Comparison of ENCODE assay signal across 24 cellular contexts in genomic region chr4:39712819-39713607, GRCh38. TPM values are rescaled to one million over a fixed set of nuclear protein-coding genes. Genes with fewer than 3 reads are reported as not detected.
DNase-seq lines count a peak whose midpoint lies in the region; ATAC-seq, FAIRE-seq and TF ChIP-seq lines count a peak whose summit lies in the region.
"Had no signal": no experiment of that assay in that cellular context is flagged by ENCODE, and none has a peak within 500 bp of the region (broad histone marks: within the 10 kb centered on the region; RNA-seq: fewer than 3 reads in every experiment).

No MANE protein-coding gene starts in this region.

- peaks cover 34% of the 10 kb centered on the region for H3K4me1 Mint-ChIP-seq in HFFc6 (ENCODE audit: low read depth)
- H3K4me1 Mint-ChIP-seq in naive B cell = peaks cover 16 to 84% (median 52%) of the 10 kb centered on the region in 3 donors

- H3K27me3 ChIP-seq in GM12878 (replicated peaks in 1 of 2; ENCODE audit: control insufficient read depth in 2 of 2, insufficient read depth in 2 of 2, low read length in 1 of 2) = no peaks in the 10 kb centered on the region
- H3K27me3 ChIP-seq: cardiac muscle cell, foreskin keratinocyte, hepatocyte, Peyer's patch had no signal

- BruUV-seq in GM12878 (replicated peaks; lab: Mats Ljungman, UMichigan) = no TSS peak

- RAD21 ChIA-PET in GM12878 (lab: Charles Lee; ENCODE audit: unreplicated experiment) = interaction anchor here (0.6 kb wide), 1 partner anchor 1393 kb away, joined by 3 read pairs; no protein-coding TSS in a partner anchor

- H3K4me1 ChIP-seq in GM12878 (ENCODE audit: control insufficient read depth, insufficient read depth, low read length) = peaks cover 56% of the 10 kb centered on the region
- H3K4me1 ChIP-seq in mucosa of descending colon (ENCODE audit: low read depth) = peaks cover 12% of the 10 kb centered on the region

- H4K20me1 ChIP-seq in GM12878 (ENCODE audit: control insufficient read depth, insufficient read depth) = no peaks in the 10 kb centered on the region

- in situ Hi-C loops in GM12878 (cut with MboI) = no loop called here

- H3K27ac Mint-ChIP-seq in HFFc6 (peak overlapping the region; percentile 60; the same call in 1 of the 2 replicates), naive B cell (peak overlapping the region in 3 of 6 donors; percentile 23 to 90 (median 74))
- H3K27ac Mint-ChIP-seq: stimulated activated naive B cell treated with anti-CD40 and anti-IgM and Interleukin-4, amounts not matched to agents 10 μg/mL and 1 μg/mL and 100 μg/mL, for 72 hours had no signal

- H3K27me3 Mint-ChIP-seq in HFFc6 (ENCODE audit: insufficient read depth) = no peaks in the 10 kb centered on the region
- no peaks in the 10 kb centered on the region for H3K27me3 Mint-ChIP-seq in naive B cell
- H3K27me3 Mint-ChIP-seq: activated CD8-positive, alpha-beta T cell treated with anti-CD3 and anti-CD28 coated beads for 36 hours; stimulated activated naive B cell treated with anti-CD40 and anti-IgM and Interleukin-4, amounts not matched to agents 10 μg/mL and 1 μg/mL and 100 μg/mL, for 72 hours had no signal

- intact Hi-C loops in GM12878 (cut with micrococcal nuclease; ENCODE audit: unreplicated experiment) = no loop called here
- intact Hi-C loops in mucosa of descending colon (cut with DNase I, micrococcal nuclease) = no loop called here

- CTCF ChIA-PET in GM12878 (lab: Yijun Ruan, JAX) = interaction anchor here (0.8 kb wide), 1 partner anchor 19 kb away, joined by 3 read pairs; no protein-coding TSS in a partner anchor

- H3K79me2 ChIP-seq in GM12878 (ENCODE audit: control insufficient read depth, insufficient read depth, low read length) = peaks cover 87% of the 10 kb centered on the region

- H3K9ac ChIP-seq in GM12878 (ENCODE audit: control insufficient read depth, insufficient read depth, low read length) = no peak overlapping the region

- H3K36me3 Mint-ChIP-seq in HFFc6 (ENCODE audit: low read depth) (peaks cover 26% of the 10 kb centered on the region), naive B cell (peaks cover 0 to 7% of the 10 kb centered on the region in 2 donors)

- H2AFZ ChIP-seq in GM12878 (ENCODE audit: control insufficient read depth, low read depth, low read length) = no peak overlapping the region
- H2AFZ ChIP-seq: hepatocyte had no signal

- H3K9me3 ChIP-seq in GM12878 (replicated peaks; ENCODE audit: control insufficient read depth, insufficient read depth, low read length) = no peaks in the 10 kb centered on the region
- H3K9me3 ChIP-seq in mucosa of descending colon = no peaks in the 10 kb centered on the region
- H3K9me3 ChIP-seq: Peyer's patch, psoas muscle had no signal

- TF ChIP-seq POLR2A in GM12878 (IDR thresholded peaks at IDR 0.05; ENCODE audit: low read depth, low read length) = no peak

- no peak for TF ChIP-seq EP300 in GM12878 (IDR thresholded peaks at IDR 0.05; ENCODE audit: borderline replicate concordance in 1 of 2, control insufficient read depth in 1 of 2, low read depth in 2 of 2, low read length in 2 of 2)

- DNase-seq in HFFc6 (no peak), GM12878 (ENCODE audit: low read depth, low spot score) (no peak), naive B cell (no peak), NCI-H526 treated with DMSO at 0.1 percent for 48 hours (lab: John Stamatoyannopoulos, UW) (no peak), mucosa of descending colon (no peak)
- DNase-seq: activated CD8-positive, alpha-beta T cell treated with anti-CD3 and anti-CD28 coated beads for 36 hours; activated naive CD4-positive, alpha-beta T cell treated with Interleukin-2 at 50 U/mL for 16 hours; activated T-cell treated with anti-CD3 and anti-CD28 coated beads, Interleukin-2, amount 50 U/mL, for 1 hour; amniotic stem cell; COR-L47; DMS79; foreskin keratinocyte; NCI-H1417; NK-92 treated with Interleukin-12 subunit alpha and Interleukin-12 subunit beta, amount 100 ng/mL, for 24 hours; Peyer's patch; psoas muscle; stimulated activated CD4-positive, alpha-beta T cell treated with anti-CD3 and anti-CD28 coated beads, Interleukin-2, amount 100 ng/mL, for 48 hours; stimulated activated naive B cell treated with anti-CD40 and anti-IgM and Interleukin-4, amounts not matched to agents 10 μg/mL and 1 μg/mL and 100 μg/mL, for 72 hours had no signal

- H3K27ac ChIP-seq in C4-2B = peak overlapping the region; percentile 23
- H3K27ac ChIP-seq in GM12878 (ENCODE audit: control insufficient read depth, insufficient read depth) = peak overlapping the region; percentile 66
- H3K27ac ChIP-seq: foreskin keratinocyte, hepatocyte, HL-60, Peyer's patch, psoas muscle had no signal

- no peak for TF ChIP-seq RAD21 in GM12878 (IDR thresholded peaks at IDR 0.05; ENCODE audit: insufficient read depth, low read depth, low read length)

- no peaks in the 10 kb centered on the region for H3K9me3 Mint-ChIP-seq in HFFc6
- H3K9me3 Mint-ChIP-seq in naive B cell = no peaks in the 10 kb centered on the region
- H3K9me3 Mint-ChIP-seq: activated CD8-positive, alpha-beta T cell treated with anti-CD3 and anti-CD28 coated beads for 36 hours had no signal

- peak overlapping the region; percentile 92 for H3K4me2 ChIP-seq in GM12878 (ENCODE audit: control insufficient read depth, insufficient read depth)
- H3K4me2 ChIP-seq: hepatocyte had no signal

- POLR2A ChIA-PET in GM12878 (lab: Charles Lee) = interaction anchor here (0.6 to 0.9 kb wide), 3 partner anchors 9 to 257 kb away, joined by 3 to 4 read pairs (median 4); no protein-coding TSS in a partner anchor

- H3K4me3 Mint-ChIP-seq in HFFc6 = no peak overlapping the region
- H3K4me3 Mint-ChIP-seq in naive B cell = peak overlapping the region in 5 of 8 donors; percentile 5 to 87 (median 66)
- H3K4me3 Mint-ChIP-seq: activated CD8-positive, alpha-beta T cell treated with anti-CD3 and anti-CD28 coated beads for 36 hours had no signal

- SMC1A ChIA-PET in GM12878 (lab: Charles Lee; ENCODE audit: uncharacterized antibody, unreplicated experiment) = interaction anchor here (0.5 to 1.6 kb wide), 5 partner anchors 13 to 31 kb away, joined by 3 to 6 read pairs (median 3); partner anchors contain the start of gene UBE2K

- FAIRE-seq in GM12878 (lab: Jason Lieb, UNC) = no peak
- FAIRE-seq: endothelial cell of umbilical vein had no signal

- WGBS in GM12878 (ENCODE audit: insufficient coverage, insufficient replicate concordance, low lambda C conversion rate, missing lambda C conversion rate) = 81% methylated on average over 8 of the region's 17 CpGs

- no peak for ATAC-seq in GM12878
- ATAC-seq in naive B cell (ENCODE audit: low read depth in 2 of 2) = no peak
- no peak for ATAC-seq in mucosa of descending colon
- ATAC-seq in HG03159 (IDR thresholded peaks at IDR 0.05; ENCODE audit: unreplicated experiment) = no peak
- ATAC-seq: activated CD8-positive, alpha-beta T cell treated with anti-CD3 and anti-CD28 coated beads for 36 hours; foreskin keratinocyte had no signal

- TF ChIP-seq CTCF in C4-2B (conservative IDR thresholded peaks at IDR 0.05) (no peak), HFFc6 (IDR thresholded peaks at IDR 0.05) (no peak), GM12878 (IDR thresholded peaks at IDR 0.05 in 2 of 3, conservative IDR thresholded peaks at IDR 0.05 in 1 of 3; ENCODE audit: control insufficient read depth in 2 of 3, extremely low read depth in 1 of 3, insufficient read depth in 1 of 3, low read depth in 3 of 3, low read length in 3 of 3) (no peak), mucosa of descending colon (IDR thresholded peaks at IDR 0.05) (no peak)

- peaks cover 1 to 6% of the 10 kb centered on the region in 2 experiments; a peak in 3 of 4 replicates for H3K36me3 ChIP-seq in GM12878 (ENCODE audit: control insufficient read depth in 2 of 2, insufficient read depth in 2 of 2, low read length in 1 of 2)
- H3K36me3 ChIP-seq in mucosa of descending colon (ENCODE audit: low read depth) = no peaks in the 10 kb centered on the region
- H3K36me3 ChIP-seq: cardiac muscle cell, Peyer's patch had no signal

- no peak overlapping the region for H3K4me3 ChIP-seq in GM12878
- no peak overlapping the region for H3K4me3 ChIP-seq in mucosa of descending colon
- H3K4me3 ChIP-seq: cardiac muscle cell, hepatocyte, Peyer's patch, psoas muscle had no signal

RNA-seq across cellular contexts. Expression of gene UBE2K, which starts 15.1 kb away (rescaled TPM):
- 100 to 1,000 TPM in 2 of 6 experiments, 10 to 100 TPM in 4; 84.8 to 104 (median 90.6) TPM for total RNA-seq in HFFc6 (2021; fragmentation: NEBNext Ultra II Directional; extraction: Animal tissue kit (Norgen Biotek cat#: 25700))
- total RNA-seq in GM12878 (2013; cell fraction: nucleolus; rRNA removed) = 34.6 and 36.7 TPM in 2 replicates
- total RNA-seq in GM12878 (2014; rRNA removed) (20.5 and 22.5 TPM in 2 replicates), GM12878 (2014; rRNA removed; fragmentation: Illumina TruSeq; extraction: Trizol) (17.0 and 20.0 TPM in 2 replicates), GM12878 (2021) (71.4 and 78.5 TPM in 2 replicates), mucosa of descending colon (10 to 100 TPM; 82.0 to 89.0 (median 86.7) TPM)
- 47.3 TPM for polyA plus RNA-seq in GM12878 (2011; ENCODE audit: low read depth)
- polyA plus RNA-seq in GM12878 (2011; rRNA removed) (111 and 158 TPM in 2 replicates), GM12878 (2014; fragmentation: Illumina TruSeq; extraction: Trizol) (55.4 and 67.2 TPM in 2 replicates), GM12878 (2014; fragmentation: Nextera tagmentation; extraction: Ambion mirVana) (10 to 100 TPM; 54.3 to 96.4 TPM), GM12878 (2014; rRNA removed) (79.6 and 102 TPM in 2 replicates), GM12878 (2016; fragmentation: Nextera tagmentation; extraction: Ambion mirVana) (100 to 1,000 TPM; 113 to 141 TPM), naive B cell (ENCODE audit: low read depth in 6 of 6) (10 to 100 TPM; 60.0 to 81.2 (median 69.2) TPM)
- polyA plus RNA-seq in GM12878 (2011; cell fraction: cytosol; rRNA removed) = 50.9 and 51.8 TPM in 2 replicates
- 18.6 and 26.0 TPM in 2 replicates for polyA plus RNA-seq in GM12878 (2011; cell fraction: nucleus; rRNA removed)
- polyA plus RNA-seq in GM12878 (2012) = 83.2 and 83.3 TPM in 2 replicates
- 23.8 and 35.3 TPM in 2 replicates for polyA minus RNA-seq in GM12878 (2011; rRNA and poly(A)+ RNA removed)
- polyA minus RNA-seq in GM12878 (2011; cell fraction: cytosol; rRNA and poly(A)+ RNA removed) = 14.8 and 20.2 TPM in 2 replicates
- polyA minus RNA-seq in GM12878 (2011; cell fraction: nucleus; rRNA and poly(A)+ RNA removed) = 5.4 and 15.5 TPM in 2 replicates
